Comparison of ENCODE assay signal across 8 cellular contexts in genomic region chr17:4947411-4948165, GRCh38. TPM values are rescaled to one million over a fixed set of nuclear protein-coding genes. Genes with fewer than 3 reads are reported as not detected.
DNase-seq lines count a peak whose midpoint lies in the region; ATAC-seq and TF ChIP-seq lines count a peak whose summit lies in the region.

No MANE protein-coding gene starts in this region.

- no peak for TF ChIP-seq CTCF in endothelial cell (IDR thresholded peaks at IDR 0.05; ENCODE audit: unreplicated experiment)

- peak; percentile 5 for ATAC-seq in GM19328 (IDR thresholded peaks at IDR 0.05; ENCODE audit: unreplicated experiment)
- no peak for ATAC-seq in GM19463 (IDR thresholded peaks at IDR 0.05; ENCODE audit: unreplicated experiment)

- DNase-seq in AG08396 (ENCODE audit: low spot score), result peak; percentile 60
- DNase-seq in NCI-H82 treated with DMSO at 0.1 percent for 48 hours (lab: John Stamatoyannopoulos, UW; ENCODE audit: unreplicated experiment), result peak; percentile 28
- peak; percentile 60 for DNase-seq in activated T-cell treated with anti-CD3 and anti-CD28 coated beads for 1 hour (ENCODE audit: low read depth)
- peak; percentile 54 for DNase-seq in endothelial cell (ENCODE audit: low spot score)

- H3K36me3 ChIP-seq in mucosa of rectum (ENCODE audit: control insufficient read depth in 2 of 2, insufficient read depth in 2 of 2, low read length in 2 of 2) (peaks cover 34 to 39% of the 10 kb centered on the region in 2 donors), stomach smooth muscle (ENCODE audit: control insufficient read depth in 2 of 2, insufficient read depth in 2 of 2, low read length in 2 of 2) (peaks cover 27 to 31% of the 10 kb centered on the region in 2 donors)

- H3K9ac ChIP-seq in mucosa of rectum (ENCODE audit: low read depth in 1 of 2, low read length in 2 of 2) (peak overlapping the region; percentile 88 to 96), stomach smooth muscle (ENCODE audit: low read length in 2 of 2) (peak overlapping the region; percentile 94 to 100)

- no peaks in the 10 kb centered on the region for H3K9me3 ChIP-seq in mucosa of rectum (ENCODE audit: control insufficient read depth in 2 of 2, low read length in 2 of 2)
- no peaks in the 10 kb centered on the region for H3K9me3 ChIP-seq in stomach smooth muscle (ENCODE audit: control insufficient read depth in 2 of 2, low read length in 2 of 2)

- peak overlapping the region; percentile 96 for H3K4me3 Mint-ChIP-seq in endothelial cell (ENCODE audit: unreplicated experiment)

- H3K4me1 ChIP-seq in mucosa of rectum (ENCODE audit: control insufficient read depth in 2 of 2, insufficient read depth in 2 of 2, low read length in 2 of 2), result peaks cover 37 to 39% of the 10 kb centered on the region in 2 donors
- peaks cover 49% of the 10 kb centered on the region for H3K4me1 ChIP-seq in stomach smooth muscle (ENCODE audit: control insufficient read depth, insufficient read depth, low read length)

- H3K4me3 ChIP-seq in mucosa of rectum (ENCODE audit: low read length in 2 of 2) (peak overlapping the region; percentile 89 to 93), stomach smooth muscle (ENCODE audit: low read length in 2 of 2) (peak overlapping the region; percentile 69 to 94)

- H3K27ac ChIP-seq in mucosa of rectum (ENCODE audit: low read depth in 2 of 2, low read length in 2 of 2) (peak overlapping the region; percentile 100), stomach smooth muscle (ENCODE audit: low read length) (peak overlapping the region; percentile 97)

- H3K27me3 Mint-ChIP-seq in endothelial cell (ENCODE audit: unreplicated experiment), result peaks cover 28% of the 10 kb centered on the region

- H3K27me3 ChIP-seq in mucosa of rectum (ENCODE audit: control insufficient read depth in 2 of 2, insufficient read depth in 2 of 2, low read length in 2 of 2), result no peaks in the 10 kb centered on the region
- H3K27me3 ChIP-seq in stomach smooth muscle (ENCODE audit: control insufficient read depth in 1 of 2, insufficient read depth in 2 of 2, low read length in 2 of 2), result no peaks in the 10 kb centered on the region

- peaks cover 26% of the 10 kb centered on the region for H3K36me3 Mint-ChIP-seq in endothelial cell (ENCODE audit: low read depth, unreplicated experiment)

- H3K27ac Mint-ChIP-seq in endothelial cell (ENCODE audit: unreplicated experiment), result peak overlapping the region; percentile 94

- no peaks in the 10 kb centered on the region for H3K9me3 Mint-ChIP-seq in endothelial cell (ENCODE audit: unreplicated experiment)

- peaks cover 36% of the 10 kb centered on the region for H3K4me1 Mint-ChIP-seq in endothelial cell (ENCODE audit: unreplicated experiment)

RNA-seq across cellular contexts. Expression of gene PFN1, which starts 0.7 kb away (rescaled TPM):
- total RNA-seq in endothelial cell (ENCODE audit: unreplicated experiment), result 874 TPM

RNA-seq across cellular contexts. Expression of gene ENO3, which starts 3.3 kb away (rescaled TPM):
- total RNA-seq in endothelial cell (ENCODE audit: unreplicated experiment), result 7.3 TPM

RNA-seq across cellular contexts. Expression of gene RNF167, which starts 7.5 kb away (rescaled TPM):
- 92.3 TPM for total RNA-seq in endothelial cell (ENCODE audit: unreplicated experiment)

RNA-seq across cellular contexts. Expression of gene SLC25A11, which starts 7.7 kb away (rescaled TPM):
- 47.5 TPM for total RNA-seq in endothelial cell (ENCODE audit: unreplicated experiment)

RNA-seq across cellular contexts. Expression of gene GP1BA, which starts 15.5 kb away (rescaled TPM):
- total RNA-seq in endothelial cell (ENCODE audit: unreplicated experiment), result 1.3 TPM
